31 cellular contexts compared by ENCODE assay signal in the genomic region with DNA sequence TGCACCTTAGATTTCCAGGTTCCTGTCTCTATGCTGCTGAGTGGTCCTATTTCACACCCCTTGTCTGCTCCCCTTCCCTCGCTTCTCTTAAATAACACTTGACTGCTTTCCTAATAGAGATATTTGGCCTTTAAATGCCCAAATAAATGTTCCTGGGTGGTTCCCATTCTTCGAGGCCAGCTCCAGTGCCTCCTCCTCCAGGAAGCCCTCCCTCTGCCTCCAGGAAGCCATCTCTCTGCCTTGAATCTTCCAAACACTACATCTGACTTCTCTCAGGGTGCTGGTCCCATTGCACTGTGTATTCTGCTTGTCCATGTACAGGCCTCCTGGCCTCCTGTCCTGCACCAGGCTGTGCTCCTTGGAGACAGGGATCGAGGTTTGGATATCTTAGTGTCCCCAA. TPM values are rescaled to one million over a fixed set of nuclear protein-coding genes. Genes with fewer than 3 reads are reported as not detected.
"Had no signal": no experiment of that assay in that cellular context is flagged by ENCODE, and none has a peak within 500 bp of the region (broad histone marks: within the 10 kb centered on the region; RNA-seq: fewer than 3 reads in every experiment).

No MANE protein-coding gene starts in this region.

- H3K9me3 Mint-ChIP-seq: activated naive CD8-positive, alpha-beta T cell treated with anti-CD3 and anti-CD28 coated beads, Interleukin-2, amount 10 ng/mL, durations not matched to agents 7 days and 5 days; T-cell had no signal

- H3K4me1 ChIP-seq: adrenal gland, breast epithelium had no signal

- ATAC-seq: activated CD8-positive, alpha-beta T cell treated with anti-CD3 and anti-CD28 coated beads, Interleukin-2, amount 10 ng/mL, durations not matched to agents 7 days and 5 days; T-cell had no signal

- H3K4me1 Mint-ChIP-seq: activated naive CD8-positive, alpha-beta T cell treated with anti-CD3 and anti-CD28 coated beads, Interleukin-2, amount 10 ng/mL, durations not matched to agents 7 days and 5 days had no signal

- H3K27me3 ChIP-seq: adrenal gland, breast epithelium had no signal

- H3K9me3 ChIP-seq: adrenal gland, breast epithelium had no signal

- H3K4me3 ChIP-seq: adrenal gland, breast epithelium, SK-N-MC had no signal

- H3K4me3 Mint-ChIP-seq: activated CD8-positive, alpha-beta T cell treated with anti-CD3 and anti-CD28 coated beads, Interleukin-2, amount 10 ng/mL, durations not matched to agents 7 days and 5 days; activated naive CD8-positive, alpha-beta T cell treated with anti-CD3 and anti-CD28 coated beads, Interleukin-2, amount 10 ng/mL, durations not matched to agents 7 days and 5 days; T-cell had no signal

- H3K27ac Mint-ChIP-seq: activated CD8-positive, alpha-beta T cell treated with anti-CD3 and anti-CD28 coated beads, Interleukin-2, amount 10 ng/mL, durations not matched to agents 7 days and 5 days; activated naive CD8-positive, alpha-beta T cell treated with anti-CD3 and anti-CD28 coated beads, Interleukin-2, amount 10 ng/mL, durations not matched to agents 7 days and 5 days; T-cell had no signal

- H3K36me3 Mint-ChIP-seq: activated naive CD8-positive, alpha-beta T cell treated with anti-CD3 and anti-CD28 coated beads, Interleukin-2, amount 10 ng/mL, durations not matched to agents 7 days and 5 days had no signal

- H3K27me3 Mint-ChIP-seq: activated naive CD8-positive, alpha-beta T cell treated with anti-CD3 and anti-CD28 coated beads, Interleukin-2, amount 10 ng/mL, durations not matched to agents 7 days and 5 days; T-cell had no signal

- DNase-seq: activated CD4-positive, alpha-beta T cell treated with anti-CD3 and anti-CD28 coated beads for 4 hours; activated CD4-positive, alpha-beta T cell treated with anti-CD3 and anti-CD28 coated beads, Interleukin-2, amount 50 U/mL, for 4 hours; activated CD8-positive, alpha-beta memory T cell treated with anti-CD3 and anti-CD28 coated beads, Interleukin-2, amount 50 U/mL, for 48 hours; activated CD8-positive, alpha-beta T cell treated with anti-CD3 and anti-CD28 coated beads, Interleukin-2, amount 10 ng/mL, durations not matched to agents 7 days and 5 days; activated naive CD4-positive, alpha-beta T cell treated with anti-CD3 and anti-CD28 coated beads, Interleukin-2, amount 50 U/mL, for 16 hours; activated naive CD8-positive, alpha-beta T cell treated with anti-CD3 and anti-CD28 coated beads, Interleukin-2, amount 10 ng/mL, durations not matched to agents 7 days and 5 days; activated T-cell treated with anti-CD3 and anti-CD28 coated beads, Interleukin-2, amount 50 U/mL, for 1 hour; anterior cingulate cortex; central memory CD4-positive, alpha-beta T cell; KBM-7; MV-4-11; NCI-H1092 treated with DMSO at 0.1 percent for 48 hours; NCI-H1417 treated with DMSO at 0.1 percent for 48 hours; NCI-H1694; NCI-H2029; NCI-H2107; NCI-H2171 treated with DMSO at 0.1 percent for 48 hours; NCI-H226; NCI-H526 treated with DMSO at 0.1 percent for 48 hours; NCI-H82; SIG-M5; T-cell; T-helper 2 cell; T1000 had no signal

- FAIRE-seq: TTC549 had no signal

- H3K27ac ChIP-seq: adrenal gland, breast epithelium, SK-N-MC, VCaP had no signal

- H3K36me3 ChIP-seq: breast epithelium had no signal

RNA-seq across cellular contexts. Expression of a gene that starts 30.8 kb away (rescaled TPM):
- total RNA-seq: activated CD8-positive, alpha-beta T cell treated with anti-CD3 and anti-CD28 coated beads, Interleukin-2, amount 10 ng/mL, durations not matched to agents 7 days and 5 days; MCF 10A; NCI-H460 had no signal
